8 cellular contexts compared by ENCODE assay signal in the genomic region with DNA sequence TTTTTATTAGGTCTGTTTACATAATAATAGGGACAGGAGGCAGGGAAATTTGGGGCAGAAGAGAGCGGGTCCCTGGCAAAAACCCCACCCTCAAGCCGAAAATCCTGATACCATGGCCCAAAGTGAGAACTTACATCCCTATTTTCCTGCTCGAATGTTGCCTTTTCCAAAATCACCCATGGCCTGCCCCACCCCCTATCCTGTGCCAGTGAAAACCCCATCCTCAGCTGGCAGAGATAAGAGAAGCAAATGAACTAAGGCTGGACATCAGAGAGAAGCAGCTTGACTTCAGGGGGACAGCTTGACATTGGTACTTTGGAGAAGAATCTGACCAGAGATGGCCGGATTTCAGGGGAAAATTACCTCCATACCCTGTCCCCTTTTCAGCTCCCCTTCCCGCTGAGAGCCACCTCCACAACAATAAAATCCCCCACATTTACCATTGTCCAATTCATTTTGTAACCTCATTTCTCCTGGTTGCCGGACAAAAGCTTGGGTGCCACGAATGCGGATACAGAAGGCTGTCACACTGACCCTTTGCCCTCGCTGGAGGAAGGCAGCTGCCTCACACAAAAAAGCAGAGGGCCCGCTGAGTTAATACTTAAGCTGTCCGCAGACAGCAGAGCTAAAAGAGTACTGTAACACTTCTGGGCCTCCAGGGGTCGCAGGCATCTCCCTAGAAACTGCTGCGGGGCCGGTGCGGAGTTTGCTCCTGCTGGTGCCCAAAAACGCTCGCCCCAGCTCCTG.
A peak's percentile ranks its signal among the peaks of the same experiment; 100 is the strongest.
DNase-seq lines count a peak whose midpoint lies in the region; ATAC-seq and TF ChIP-seq lines count a peak whose summit lies in the region.

No MANE protein-coding gene starts in this region.

- CTCF ChIA-PET in Caco-2 (lab: Charles Lee): interaction anchor here (0.6 to 1.5 kb wide), 14 partner anchors 15 to 477 kb away, joined by 3 to 12 read pairs (median 4); no protein-coding TSS in a partner anchor

- H3K36me3 Mint-ChIP-seq in Caco-2 (ENCODE audit: insufficient read depth, unreplicated experiment) (peaks cover 6% of the 10 kb centered on the region), natural killer cell (no peaks in the 10 kb centered on the region)

- ATAC-seq in HG03175 (IDR thresholded peaks at IDR 0.05; ENCODE audit: unreplicated experiment): peak; percentile 49
- no peak for ATAC-seq in natural killer cell

- H3K9me3 ChIP-seq in Caco-2: no peaks in the 10 kb centered on the region

- peak; percentile 76 to 82 for TF ChIP-seq CTCF in Caco-2 (IDR thresholded peaks at IDR 0.05; ENCODE audit: insufficient read depth in 1 of 2, low read depth in 1 of 2, low read length in 1 of 2, severe bottlenecking in 1 of 2, unreplicated experiment in 1 of 2)
- TF ChIP-seq CTCF in natural killer cell (IDR thresholded peaks at IDR 0.05): no peak

- no peaks in the 10 kb centered on the region for H3K27me3 Mint-ChIP-seq in Caco-2 (ENCODE audit: insufficient read depth, unreplicated experiment)
- no peaks in the 10 kb centered on the region for H3K27me3 Mint-ChIP-seq in natural killer cell (ENCODE audit: low read depth in 2 of 2)

- POLR2A ChIA-PET in Caco-2 (lab: Charles Lee): interaction anchor here (0.5 to 0.8 kb wide), 2 partner anchors 54 to 168 kb away, joined by 3 to 11 read pairs; no protein-coding TSS in a partner anchor

- no peaks in the 10 kb centered on the region for H3K4me1 Mint-ChIP-seq in Caco-2 (ENCODE audit: low read depth, unreplicated experiment)
- H3K4me1 Mint-ChIP-seq in natural killer cell: no peaks in the 10 kb centered on the region

- peak overlapping the region; percentile 95 for H3K27ac Mint-ChIP-seq in Caco-2 (ENCODE audit: unreplicated experiment)
- H3K27ac Mint-ChIP-seq in natural killer cell: no peak overlapping the region

- no peaks in the 10 kb centered on the region for H3K27me3 ChIP-seq in Caco-2 (replicated peaks; ENCODE audit: control insufficient read depth, insufficient read depth, low read length)

- H3K4me1 ChIP-seq in Caco-2: peaks cover 7% of the 10 kb centered on the region; the same call in 1 of the 2 replicates

- H3K9me3 Mint-ChIP-seq in Caco-2 (ENCODE audit: unreplicated experiment): no peaks in the 10 kb centered on the region
- no peaks in the 10 kb centered on the region for H3K9me3 Mint-ChIP-seq in natural killer cell

- BruUV-seq in Caco-2 (replicated peaks; lab: Mats Ljungman, UMichigan): TSS peak; percentile 86

- intact Hi-C loops in Caco-2 (cut with micrococcal nuclease; ENCODE audit: unreplicated experiment): loop anchor here (1.0 to 10.0 kb wide), 3 partner anchors 52 to 258 kb away; a partner anchor contains a TSS
- intact Hi-C loops in natural killer cell (cut with micrococcal nuclease): no loop called here

- H3K36me3 ChIP-seq in Caco-2 (ENCODE audit: control insufficient read depth, insufficient read depth, low read length): no peaks in the 10 kb centered on the region

- peak; percentile 80 to 82 for DNase-seq in Caco-2
- DNase-seq in astrocyte of the hippocampus (ENCODE audit: low read depth, low spot score): peak; percentile 67
- peak; percentile 77 for DNase-seq in kidney tubule cell (ENCODE audit: low spot score)
- DNase-seq in natural killer cell: no peak
- DNase-seq in NCI-H1417 treated with DMSO at 0.1 percent for 48 hours (lab: John Stamatoyannopoulos, UW): no peak
- no peak for DNase-seq in stimulated activated naive CD4-positive, alpha-beta T cell treated with Interleukin-2 at 50 U/mL for 16 hours (lab: John Stamatoyannopoulos, UW)
- DNase-seq in NCI-H1105 treated with DMSO at 0.1 percent for 48 hours (lab: John Stamatoyannopoulos, UW): no peak

- H3K4me3 Mint-ChIP-seq in Caco-2 (ENCODE audit: unreplicated experiment) (peak overlapping the region; percentile 75), natural killer cell (no peak overlapping the region)

- peak overlapping the region; percentile 23 for H3K4me3 ChIP-seq in Caco-2 (ENCODE audit: low read depth, low read length)

Comparison
In these comparisons a context has a peak if more than half of its experiments do, and no peak if none do; other contexts are left out.
1. DNase-seq: peak in Caco-2 (2 of 2), astrocyte of the hippocampus (single experiment) and kidney tubule cell (single experiment); none in natural killer cell (single experiment), NCI-H1417 treated with DMSO at 0.1 percent for 48 hours (single experiment), stimulated activated naive CD4-positive, alpha-beta T cell treated with Interleukin-2 at 50 U/mL for 16 hours (single experiment) and NCI-H1105 treated with DMSO at 0.1 percent for 48 hours (single experiment).